In genomic region chr2:156537147-156537546, GRCh38 we compare ENCODE assay signal across 14 cellular contexts.
DNase-seq lines count a peak whose midpoint lies in the region; ATAC-seq and TF ChIP-seq lines count a peak whose summit lies in the region.
"Had no signal": no experiment of that assay in that cellular context is flagged by ENCODE, and none has a peak within 500 bp of the region (broad histone marks: within the 10 kb centered on the region; RNA-seq: fewer than 3 reads in every experiment).

No MANE protein-coding gene starts in this region.

- no peaks in the 10 kb centered on the region for H3K27me3 ChIP-seq in ACC112 (ENCODE audit: insufficient read depth, low read length)

- DNase-seq in HCEC 1CT (peak; percentile 11), astrocyte of the hippocampus (ENCODE audit: low read depth, low spot score) (peak; percentile 80), globus pallidus (ENCODE audit: low spot score) (peak; percentile 32), endothelial cell (ENCODE audit: low spot score) (no peak), DMS 273 treated with DMSO at 0.1 percent for 48 hours (lab: John Stamatoyannopoulos, UW) (no peak), OCI-M1 (lab: John Stamatoyannopoulos, UW) (no peak)
- DNase-seq: ACHN; activated T-cell treated with anti-CD3 and anti-CD28 coated beads, Interleukin-2, amount 50 U/mL, for 1 hour; H9; NCI-H1436 treated with DMSO at 0.1 percent for 48 hours had no signal

- peaks cover 8% of the 10 kb centered on the region for H3K36me3 Mint-ChIP-seq in endothelial cell (ENCODE audit: low read depth, unreplicated experiment)
- H3K36me3 Mint-ChIP-seq in stimulated activated memory B cell treated with anti-CD40 and anti-IgM and Interleukin-4, amounts not matched to agents 10 μg/mL and 1 μg/mL and 100 μg/mL, for 72 hours, result peaks cover 6% of the 10 kb centered on the region

- ATAC-seq in stimulated activated memory B cell treated with anti-CD40 and anti-IgM and Interleukin-4, amounts not matched to agents 10 μg/mL and 1 μg/mL and 100 μg/mL, for 72 hours, result no peak

- no peak overlapping the region for H2AFZ ChIP-seq in ACC112 (ENCODE audit: low read length, unreplicated experiment)

- H3K9me3 Mint-ChIP-seq in endothelial cell (ENCODE audit: unreplicated experiment), result no peaks in the 10 kb centered on the region
- H3K9me3 Mint-ChIP-seq in stimulated activated memory B cell treated with anti-CD40 and anti-IgM and Interleukin-4, amounts not matched to agents 10 μg/mL and 1 μg/mL and 100 μg/mL, for 72 hours, result no peaks in the 10 kb centered on the region
- H3K9me3 Mint-ChIP-seq: type B pancreatic cell had no signal

- no peaks in the 10 kb centered on the region for H3K36me3 ChIP-seq in ACC112 (ENCODE audit: insufficient read depth, low read length)

- H3K27ac ChIP-seq in ACC112 (ENCODE audit: low read depth, low read length), result peak overlapping the region; percentile 40

- no peaks in the 10 kb centered on the region for H3K79me2 ChIP-seq in ACC112 (ENCODE audit: control insufficient read depth, insufficient read depth, low read length, unreplicated experiment)

- H3K4me1 ChIP-seq in ACC112 (ENCODE audit: control insufficient read depth, insufficient read depth, low read length, unreplicated experiment), result peaks cover 18% of the 10 kb centered on the region

- peaks cover 14% of the 10 kb centered on the region for H3K4me1 Mint-ChIP-seq in endothelial cell (ENCODE audit: unreplicated experiment)
- H3K4me1 Mint-ChIP-seq in stimulated activated memory B cell treated with anti-CD40 and anti-IgM and Interleukin-4, amounts not matched to agents 10 μg/mL and 1 μg/mL and 100 μg/mL, for 72 hours, result peaks cover 42% of the 10 kb centered on the region

- no peak overlapping the region for H3K4me3 Mint-ChIP-seq in endothelial cell (ENCODE audit: unreplicated experiment)
- H3K4me3 Mint-ChIP-seq in stimulated activated memory B cell treated with anti-CD40 and anti-IgM and Interleukin-4, amounts not matched to agents 10 μg/mL and 1 μg/mL and 100 μg/mL, for 72 hours, result no peak overlapping the region
- H3K4me3 Mint-ChIP-seq: H9, type B pancreatic cell had no signal

- no peak overlapping the region for H3K27ac Mint-ChIP-seq in endothelial cell (ENCODE audit: unreplicated experiment)
- H3K27ac Mint-ChIP-seq in stimulated activated memory B cell treated with anti-CD40 and anti-IgM and Interleukin-4, amounts not matched to agents 10 μg/mL and 1 μg/mL and 100 μg/mL, for 72 hours, result no peak overlapping the region
- H3K27ac Mint-ChIP-seq: type B pancreatic cell had no signal

- peak overlapping the region; percentile 31 for H3K4me3 ChIP-seq in ACC112 (ENCODE audit: low read depth, low read length)
- H3K4me3 ChIP-seq: smooth muscle cell had no signal

- peaks cover 2% of the 10 kb centered on the region for H3K27me3 Mint-ChIP-seq in endothelial cell (ENCODE audit: unreplicated experiment)
- H3K27me3 Mint-ChIP-seq in stimulated activated memory B cell treated with anti-CD40 and anti-IgM and Interleukin-4, amounts not matched to agents 10 μg/mL and 1 μg/mL and 100 μg/mL, for 72 hours, result no peaks in the 10 kb centered on the region
- H3K27me3 Mint-ChIP-seq: type B pancreatic cell had no signal

- TF ChIP-seq CTCF in endothelial cell (IDR thresholded peaks at IDR 0.05; ENCODE audit: unreplicated experiment), result no peak

Comparison
In these comparisons a context has a peak if more than half of its experiments do, and no peak if none do; other contexts are left out.
1. DNase-seq: peak in HCEC 1CT (single experiment), astrocyte of the hippocampus (single experiment) and globus pallidus (single experiment); none in endothelial cell (single experiment), DMS 273 treated with DMSO at 0.1 percent for 48 hours (single experiment) and OCI-M1 (single experiment).